ENCODE assay signal across 16 cellular contexts in genomic region chr10:114682121-114682520, GRCh38. TPM values are rescaled to one million over a fixed set of nuclear protein-coding genes. Genes with fewer than 3 reads are reported as not detected.
A peak's percentile ranks its signal among the peaks of the same experiment; 100 is the strongest.
DNase-seq lines count a peak whose midpoint lies in the region; ATAC-seq and TF ChIP-seq lines count a peak whose summit lies in the region.
"Had no signal": no experiment of that assay in that cellular context is flagged by ENCODE, and none has a peak within 500 bp of the region (broad histone marks: within the 10 kb centered on the region; RNA-seq: fewer than 3 reads in every experiment).

No MANE protein-coding gene starts in this region.

- H3K27me3 Mint-ChIP-seq in Caco-2 (ENCODE audit: insufficient read depth, unreplicated experiment) = no peaks in the 10 kb centered on the region
- H3K27me3 Mint-ChIP-seq: activated CD4-positive, alpha-beta T cell treated with anti-CD3 and anti-CD28 coated beads for 36 hours; dendritic cell treated with granulocyte-macrophage colony-stimulating factor and Interleukin-4, amounts not matched to agents 40 ng/mL and 50 ng/mL, for 4 days had no signal

- H3K27ac Mint-ChIP-seq in Caco-2 (ENCODE audit: unreplicated experiment) = no peak overlapping the region
- H3K27ac Mint-ChIP-seq: activated CD4-positive, alpha-beta T cell treated with anti-CD3 and anti-CD28 coated beads for 36 hours; B cell; dendritic cell treated with granulocyte-macrophage colony-stimulating factor and Interleukin-4, amounts not matched to agents 40 ng/mL and 50 ng/mL, for 4 days; GM23338; natural killer cell treated with Interleukin-12 subunit alpha and Interleukin-12 subunit beta and Interleukin-15 and Interleukin-18, amount 100 ng/mL, for 72 hours had no signal

- BruUV-seq in Caco-2 (replicated peaks; lab: Mats Ljungman, UMichigan) = no TSS peak
- no TSS peak for BruUV-seq in Panc1 (replicated peaks; lab: Mats Ljungman, UMichigan)

- peaks cover 30% of the 10 kb centered on the region for H3K4me1 Mint-ChIP-seq in Caco-2 (ENCODE audit: low read depth, unreplicated experiment)
- H3K4me1 Mint-ChIP-seq: activated CD4-positive, alpha-beta T cell treated with anti-CD3 and anti-CD28 coated beads for 36 hours; B cell had no signal

- ATAC-seq in Panc1 (no peak), mucosa of descending colon (no peak)
- ATAC-seq: activated CD4-positive, alpha-beta T cell treated with anti-CD3 and anti-CD28 coated beads for 36 hours; GM23338; natural killer cell treated with Interleukin-12 subunit alpha and Interleukin-12 subunit beta and Interleukin-15 and Interleukin-18, amount 100 ng/mL, for 72 hours had no signal

- no peaks in the 10 kb centered on the region for H3K27me3 ChIP-seq in Caco-2 (replicated peaks; ENCODE audit: control insufficient read depth, insufficient read depth, low read length)
- no peaks in the 10 kb centered on the region for H3K27me3 ChIP-seq in Panc1 (ENCODE audit: control insufficient read depth, insufficient read depth, low read length)
- H3K27me3 ChIP-seq in esophagus muscularis mucosa = no peaks in the 10 kb centered on the region
- no peaks in the 10 kb centered on the region for H3K27me3 ChIP-seq in sigmoid colon
- H3K27me3 ChIP-seq in brain microvascular endothelial cell (replicated peaks) = no peaks in the 10 kb centered on the region

- TF ChIP-seq EP300 in esophagus muscularis mucosa (IDR thresholded peaks at IDR 0.05) = no peak
- TF ChIP-seq EP300 in sigmoid colon (IDR thresholded peaks at IDR 0.05) = no peak

- POLR2A ChIA-PET in Caco-2 (lab: Charles Lee) = no interaction called here
- POLR2A ChIA-PET in Panc1 (lab: Charles Lee) = interaction anchor here (0.6 to 1.3 kb wide), 3 partner anchors 19 to 31 kb away, joined by 3 to 6 read pairs (median 4); no protein-coding TSS in a partner anchor

- intact Hi-C loops in Caco-2 (cut with micrococcal nuclease; ENCODE audit: unreplicated experiment) (no loop called here), Panc1 (cut with micrococcal nuclease; ENCODE audit: unreplicated experiment) (loop anchor here (5.0 kb wide), 1 partner anchor 50 kb away; no protein-coding TSS in a partner anchor), esophagus muscularis mucosa (cut with DNase I) (no loop called here), sigmoid colon (cut with DNase I) (loop anchor here (5.0 kb wide), 1 partner anchor 45 kb away; no protein-coding TSS in a partner anchor), mucosa of descending colon (cut with DNase I, micrococcal nuclease) (no loop called here)

- H3K4me3 ChIP-seq in Caco-2 (ENCODE audit: low read depth, low read length) (no peak overlapping the region), Panc1 (ENCODE audit: low read depth in 2 of 2, low read length in 2 of 2) (peak overlapping the region; percentile 48 to 55; a peak in 3 of 4 replicates), esophagus muscularis mucosa (peak overlapping the region; percentile 5 to 45 (median 37)), sigmoid colon (no peak overlapping the region), brain microvascular endothelial cell (ENCODE audit: low read depth, low read length) (no peak overlapping the region), mucosa of descending colon (no peak overlapping the region)
- H3K4me3 ChIP-seq: GM23338 had no signal

- no peak for DNase-seq in Caco-2
- no peak for DNase-seq in Panc1 (ENCODE audit: low read depth, low spot score)
- no peak for DNase-seq in esophagus muscularis mucosa (ENCODE audit: extremely low spot score)
- DNase-seq in sigmoid colon = no peak
- no peak for DNase-seq in NCI-H526 treated with DMSO at 0.1 percent for 48 hours (lab: John Stamatoyannopoulos, UW)
- no peak for DNase-seq in brain microvascular endothelial cell
- DNase-seq in mucosa of descending colon = no peak
- DNase-seq: activated CD4-positive, alpha-beta T cell treated with anti-CD3 and anti-CD28 coated beads for 36 hours; activated gamma-delta T cell; NCI-H1048; T-helper 2 cell had no signal

- H3K9me3 ChIP-seq in Caco-2 (no peaks in the 10 kb centered on the region), Panc1 (ENCODE audit: control insufficient read depth, insufficient read depth, low read depth, low read length) (no peaks in the 10 kb centered on the region), esophagus muscularis mucosa (no peaks in the 10 kb centered on the region), sigmoid colon (no peaks in the 10 kb centered on the region), mucosa of descending colon (no peaks in the 10 kb centered on the region)

- H3K36me3 Mint-ChIP-seq in Caco-2 (ENCODE audit: insufficient read depth, unreplicated experiment) = no peaks in the 10 kb centered on the region
- H3K36me3 Mint-ChIP-seq: natural killer cell treated with Interleukin-12 subunit alpha and Interleukin-12 subunit beta and Interleukin-15 and Interleukin-18, amount 100 ng/mL, for 72 hours had no signal

- H3K4me3 Mint-ChIP-seq in Caco-2 (ENCODE audit: unreplicated experiment) = peak overlapping the region; percentile 15
- H3K4me3 Mint-ChIP-seq: activated CD4-positive, alpha-beta T cell treated with anti-CD3 and anti-CD28 coated beads for 36 hours; B cell; dendritic cell treated with granulocyte-macrophage colony-stimulating factor and Interleukin-4, amounts not matched to agents 40 ng/mL and 50 ng/mL, for 4 days; GM23338; natural killer cell treated with Interleukin-12 subunit alpha and Interleukin-12 subunit beta and Interleukin-15 and Interleukin-18, amount 100 ng/mL, for 72 hours had no signal

- no peaks in the 10 kb centered on the region for H3K9me3 Mint-ChIP-seq in Caco-2 (ENCODE audit: unreplicated experiment)
- H3K9me3 Mint-ChIP-seq: dendritic cell treated with granulocyte-macrophage colony-stimulating factor and Interleukin-4, amounts not matched to agents 40 ng/mL and 50 ng/mL, for 4 days; GM23338; natural killer cell treated with Interleukin-12 subunit alpha and Interleukin-12 subunit beta and Interleukin-15 and Interleukin-18, amount 100 ng/mL, for 72 hours had no signal

- H3K27ac ChIP-seq in Panc1 (ENCODE audit: low read length) (peak overlapping the region; percentile 100), esophagus muscularis mucosa (replicated peaks in 1 of 4) (peak overlapping the region in 3 of 4 donors; percentile 47 to 61 (median 60)), sigmoid colon (peak overlapping the region in 3 of 4 donors; percentile 66 to 76 (median 71)), brain microvascular endothelial cell (no peak overlapping the region)
- H3K27ac ChIP-seq: HL-60 had no signal

- 49% methylated on average over 3 of the region's 3 CpGs for WGBS in esophagus muscularis mucosa
- WGBS in sigmoid colon, 2 donors = 56 to 71% methylated on average over 3 of the region's 3 CpGs

- CTCF ChIA-PET in Caco-2 (lab: Charles Lee) = no interaction called here
- CTCF ChIA-PET in Panc1 (lab: Charles Lee) = interaction anchor here (0.6 kb wide), 1 partner anchor 11 kb away, joined by 4 read pairs; no protein-coding TSS in a partner anchor

- TF ChIP-seq CTCF in Caco-2 (IDR thresholded peaks at IDR 0.05; ENCODE audit: insufficient read depth in 1 of 2, low read depth in 1 of 2, low read length in 1 of 2, severe bottlenecking in 1 of 2, unreplicated experiment in 1 of 2) = no peak
- TF ChIP-seq CTCF in Panc1 (IDR thresholded peaks at IDR 0.05) = no peak
- no peak for TF ChIP-seq CTCF in esophagus muscularis mucosa (IDR thresholded peaks at IDR 0.05)
- TF ChIP-seq CTCF in sigmoid colon (IDR thresholded peaks at IDR 0.05) = no peak
- no peak for TF ChIP-seq CTCF in brain microvascular endothelial cell (IDR thresholded peaks at IDR 0.05; ENCODE audit: low read depth, low read length, missing control alignments)
- TF ChIP-seq CTCF in mucosa of descending colon (IDR thresholded peaks at IDR 0.05) = no peak

- H3K36me3 ChIP-seq in Caco-2 (ENCODE audit: control insufficient read depth, insufficient read depth, low read length) (no peaks in the 10 kb centered on the region), Panc1 (ENCODE audit: control insufficient read depth, insufficient read depth, low read length) (no peaks in the 10 kb centered on the region), esophagus muscularis mucosa (no peaks in the 10 kb centered on the region), sigmoid colon (no peaks in the 10 kb centered on the region), brain microvascular endothelial cell (replicated peaks) (no peaks in the 10 kb centered on the region), mucosa of descending colon (ENCODE audit: low read depth) (no peaks in the 10 kb centered on the region)

- TF ChIP-seq POLR2A in esophagus muscularis mucosa (IDR thresholded peaks at IDR 0.05; ENCODE audit: low read depth) (no peak), sigmoid colon (IDR thresholded peaks at IDR 0.05) (no peak)

- in situ Hi-C loops in Panc1 (cut with HindIII; ENCODE audit: low pct_unique_long_range_greater_than_20kb, low sequenced_read_pairs) (no loop called here), brain microvascular endothelial cell (cut with HindIII; ENCODE audit: low pct_ligation_motif_present, low sequenced_read_pairs) (loop anchor here (25.0 kb wide), 2 partner anchors 105 to 370 kb away; no protein-coding TSS in a partner anchor)

- peaks cover 38% of the 10 kb centered on the region for H3K4me1 ChIP-seq in Caco-2
- H3K4me1 ChIP-seq in Panc1 (ENCODE audit: control insufficient read depth, insufficient read depth, low read length) = peaks cover 89% of the 10 kb centered on the region
- H3K4me1 ChIP-seq in esophagus muscularis mucosa = peaks cover 34 to 52% (median 37%) of the 10 kb centered on the region in 4 donors
- peaks cover 0 to 49% (median 30%) of the 10 kb centered on the region in 4 donors for H3K4me1 ChIP-seq in sigmoid colon
- peaks cover 24% of the 10 kb centered on the region for H3K4me1 ChIP-seq in mucosa of descending colon (ENCODE audit: low read depth)

RNA-seq across cellular contexts. Expression of gene ABLIM1, which starts 24.0 kb away (rescaled TPM):
- total RNA-seq in Caco-2 (2022) (71.7 and 79.3 TPM in 2 replicates), Panc1 (2021; ENCODE audit: unreplicated experiment) (274 TPM), esophagus muscularis mucosa (100 to 1,000 TPM in 3 of 4 donors, 10 to 100 TPM in 1; 83.1 to 145 (median 120) TPM), sigmoid colon (100 to 1,000 TPM in 1 of 4 donors, 10 to 100 TPM in 3; 41.9 to 127 (median 73.9) TPM), mucosa of descending colon (100 to 1,000 TPM in 2 of 3 donors, 10 to 100 TPM in 1; 67.1 to 122 (median 103) TPM)
- polyA plus RNA-seq in Panc1 (2012; ENCODE audit: insufficient read length) = 97.4 TPM
- polyA plus RNA-seq in sigmoid colon = 10 to 100 TPM; 46.8 to 49.5 (median 47.9) TPM

Comparison
In these comparisons a context has a peak if more than half of its experiments do, and no peak if none do; other contexts are left out.
1. H3K4me3 ChIP-seq: peak in Panc1 (2 of 2) and esophagus muscularis mucosa (4 of 4); none in Caco-2 (single experiment), sigmoid colon (0 of 4), brain microvascular endothelial cell (single experiment) and mucosa of descending colon (single experiment).
2. intact Hi-C loops: an anchor here in Panc1 (5.0 kb wide) and sigmoid colon (5.0 kb wide); none called in Caco-2, esophagus muscularis mucosa and mucosa of descending colon.